Comparison of ENCODE assay signal across 1 cellular context in genomic region chr1:65538664-65539063, GRCh38.
TF ChIP-seq lines count a peak whose summit lies in the region.

No MANE protein-coding gene starts in this region.

TF ChIP-seq in K562, 482 proteins besides CTCF, POLR2A, EP300 and RAD21 (continued from another document and continues in another):
- TF ChIP-seq ZFP91 (CRISPR knock-in tag; IDR thresholded peaks at IDR 0.05) (no peak), ETV1 (tag; conservative IDR thresholded peaks at IDR 0.05; ENCODE audit: low read depth) (no peak), GTF2B (IDR thresholded peaks at IDR 0.05; ENCODE audit: extremely low read depth, insufficient read length) (no peak), SOX6 (IDR thresholded peaks at IDR 0.05) (peak; percentile 82), HNRNPUL1 (IDR thresholded peaks at IDR 0.05; ENCODE audit: low read length) (no peak), RNF219 (CRISPR knock-in tag; IDR thresholded peaks at IDR 0.05) (no peak), BCL6 (CRISPR knock-in tag; IDR thresholded peaks at IDR 0.05) (no peak), RERE (CRISPR knock-in tag; IDR thresholded peaks at IDR 0.05; ENCODE audit: borderline replicate concordance) (no peak), E2F1 (CRISPR knock-in tag; IDR thresholded peaks at IDR 0.05) (no peak), ZNF197 (CRISPR knock-in tag; IDR thresholded peaks at IDR 0.05; ENCODE audit: low read depth) (no peak; the same call in 1 of the 2 replicates), ETV6 (IDR thresholded peaks at IDR 0.05; ENCODE audit: borderline replicate concordance in 1 of 2, low read depth in 2 of 2, low read length in 1 of 2) (no peak), ETV6 (CRISPR knock-in tag; IDR thresholded peaks at IDR 0.05; ENCODE audit: borderline replicate concordance) (no peak), ZNF57 (CRISPR knock-in tag; IDR thresholded peaks at IDR 0.05) (no peak), ZNF318 (IDR thresholded peaks at IDR 0.05; ENCODE audit: borderline replicate concordance in 1 of 2, low read depth in 1 of 2) (no peak), ZC3H11A (IDR thresholded peaks at IDR 0.05; ENCODE audit: low read depth, low read length) (no peak), RBM39 (optimal IDR thresholded peaks at IDR 0.05; ENCODE audit: low read depth, low read length) (no peak), ZZZ3 (IDR thresholded peaks at IDR 0.05) (0 out of 2 replicates have a peak, but pooled peaks have one; percentile 21), SMAD4 (CRISPR knock-in tag; conservative IDR thresholded peaks at IDR 0.05) (no peak), ZBTB43 (CRISPR knock-in tag; IDR thresholded peaks at IDR 0.05) (no peak), SAFB2 (IDR thresholded peaks at IDR 0.05; ENCODE audit: borderline replicate concordance, low read depth, low read length, severe bottlenecking) (no peak), MAFG (tag; conservative IDR thresholded peaks at IDR 0.05) (no peak), ZNF324 (CRISPR knock-in tag; IDR thresholded peaks at IDR 0.05) (no peak), TEAD2 (tag; IDR thresholded peaks at IDR 0.05) (no peak), ZNF644 (tag; IDR thresholded peaks at IDR 0.05; ENCODE audit: low read depth) (no peak), CHD2 (IDR thresholded peaks at IDR 0.05; ENCODE audit: low read depth, low read length) (no peak), FOXA3 (CRISPR knock-in tag; conservative IDR thresholded peaks at IDR 0.05 in 1 of 2, IDR thresholded peaks at IDR 0.05 in 1 of 2) (no peak), LARP7 (IDR thresholded peaks at IDR 0.05) (0 out of 2 replicates have a peak, but pooled peaks have one; percentile 39), USF2 (CRISPR knock-in tag; IDR thresholded peaks at IDR 0.05) (no peak), ZNF121 (CRISPR knock-in tag; conservative IDR thresholded peaks at IDR 0.05) (no peak), FOXO4 (CRISPR knock-in tag; IDR thresholded peaks at IDR 0.05) (no peak), RFX1 (IDR thresholded peaks at IDR 0.05) (no peak), SNIP1 (IDR thresholded peaks at IDR 0.05; ENCODE audit: low read depth) (no peak), CREB3 (tag; conservative IDR thresholded peaks at IDR 0.05; ENCODE audit: low read depth) (no peak)
